15 cellular contexts compared by ENCODE assay signal in genomic region chr1:245234217-245235120, GRCh38.
DNase-seq lines count a peak whose midpoint lies in the region; FAIRE-seq and TF ChIP-seq lines count a peak whose summit lies in the region.
"Had no signal": no experiment of that assay in that cellular context is flagged by ENCODE, and none has a peak within 500 bp of the region (broad histone marks: within the 10 kb centered on the region; RNA-seq: fewer than 3 reads in every experiment).

No MANE protein-coding gene starts in this region.

- no peak overlapping the region for H3K27ac Mint-ChIP-seq in endodermal cell
- no peak overlapping the region for H3K27ac Mint-ChIP-seq in activated T-helper 2 cell treated with anti-CD3 and anti-CD28 coated beads, Interferon-gamma antibody, Interleukin-2, Interleukin-4, amounts not matched to agents 10 μg/mL and 5 μg/mL and 100 μg/mL, durations not matched to agents 14 hours and 24 hours and 36 hours
- H3K27ac Mint-ChIP-seq: activated T-helper 17 cell treated with anti-CD3 and anti-CD28 coated beads, Interleukin-2, amount 50 U/mL, for 72 hours; dendritic cell treated with granulocyte-macrophage colony-stimulating factor and Interleukin-4, amounts not matched to agents 40 ng/mL and 50 ng/mL, for 4 days; natural killer cell treated with Interleukin-12 subunit alpha and Interleukin-12 subunit beta and Interleukin-15 and Interleukin-18, amount 100 ng/mL, for 72 hours had no signal

- peaks cover 8% of the 10 kb centered on the region for H3K36me3 Mint-ChIP-seq in endodermal cell (ENCODE audit: low read depth)
- H3K36me3 Mint-ChIP-seq in activated T-helper 2 cell treated with anti-CD3 and anti-CD28 coated beads, Interferon-gamma antibody, Interleukin-2, Interleukin-4, amounts not matched to agents 10 μg/mL and 5 μg/mL and 100 μg/mL, durations not matched to agents 14 hours and 24 hours and 36 hours (ENCODE audit: low read depth) = no peaks in the 10 kb centered on the region
- H3K36me3 Mint-ChIP-seq: natural killer cell treated with Interleukin-12 subunit alpha and Interleukin-12 subunit beta and Interleukin-15 and Interleukin-18, amount 100 ng/mL, for 72 hours had no signal

- H3K4me1 Mint-ChIP-seq in endodermal cell = peaks cover 11% of the 10 kb centered on the region
- H3K4me1 Mint-ChIP-seq in activated T-helper 2 cell treated with anti-CD3 and anti-CD28 coated beads, Interferon-gamma antibody, Interleukin-2, Interleukin-4, amounts not matched to agents 10 μg/mL and 5 μg/mL and 100 μg/mL, durations not matched to agents 14 hours and 24 hours and 36 hours (ENCODE audit: low read depth) = no peaks in the 10 kb centered on the region
- H3K4me1 Mint-ChIP-seq: activated T-helper 17 cell treated with anti-CD3 and anti-CD28 coated beads, Interleukin-2, amount 50 U/mL, for 72 hours had no signal

- H3K4me1 ChIP-seq in endodermal cell (ENCODE audit: control insufficient read depth, insufficient read depth, low read length) (peaks cover 9% of the 10 kb centered on the region), osteoblast (ENCODE audit: insufficient read depth, low read length) (no peaks in the 10 kb centered on the region), kidney (ENCODE audit: control insufficient read depth in 1 of 2, insufficient read depth in 1 of 2, low read depth in 1 of 2, low read length in 2 of 2) (peaks cover 0 to 2% of the 10 kb centered on the region in 2 donors)
- H3K4me1 ChIP-seq: Caco-2 had no signal

- no peaks in the 10 kb centered on the region for H3K79me2 ChIP-seq in osteoblast (ENCODE audit: insufficient read depth, low read length)

- H3K36me3 ChIP-seq in H7 (replicated peaks; ENCODE audit: control insufficient read depth, insufficient read depth, low read length) (no peaks in the 10 kb centered on the region), endodermal cell (ENCODE audit: control insufficient read depth, insufficient read depth, low read length) (no peaks in the 10 kb centered on the region), osteoblast (ENCODE audit: insufficient read depth, low read length) (no peaks in the 10 kb centered on the region), kidney (ENCODE audit: control insufficient read depth in 1 of 2, insufficient read depth in 2 of 2, low read length in 2 of 2) (no peaks in the 10 kb centered on the region)
- H3K36me3 ChIP-seq: transverse colon had no signal

- H3K9me3 ChIP-seq in endodermal cell (ENCODE audit: control insufficient read depth, low read length) = no peaks in the 10 kb centered on the region
- H3K9me3 ChIP-seq in osteoblast (ENCODE audit: low read depth, low read length) = no peaks in the 10 kb centered on the region
- H3K9me3 ChIP-seq in kidney (ENCODE audit: control insufficient read depth in 1 of 2, low read length in 2 of 2) = no peaks in the 10 kb centered on the region
- H3K9me3 ChIP-seq: Caco-2, transverse colon had no signal

- 28 to 68% methylated on average over 14 to 27 of the region's 27 CpGs for WGBS in endodermal cell (ENCODE audit: insufficient coverage in 1 of 2, insufficient read length in 1 of 2), 2 experiments

- H3K27ac ChIP-seq in endodermal cell (ENCODE audit: low read depth, low read length) (peak overlapping the region; percentile 78), osteoblast (ENCODE audit: low read depth, low read length) (no peak overlapping the region), kidney (ENCODE audit: low read depth in 2 of 2, low read length in 2 of 2) (no peak overlapping the region)
- H3K27ac ChIP-seq: KMS-11, transverse colon, VCaP had no signal

- DNase-seq in H7 (peak; percentile 78), NCI-H345 (lab: John Stamatoyannopoulos, UW) (peak; percentile 59), endodermal cell (peak; percentile 81), osteoblast (ENCODE audit: insufficient read length, low spot score, missing footprints) (peak; percentile 46), NCI-H1105 (lab: John Stamatoyannopoulos, UW) (no peak), kidney (no peak), GOT3 (lab: John Stamatoyannopoulos, UW) (no peak)
- DNase-seq in activated T-helper 2 cell treated with anti-CD3 and anti-CD28 coated beads, Interferon-gamma antibody, Interleukin-2, Interleukin-4, amounts not matched to agents 10 μg/mL and 5 μg/mL and 100 μg/mL, durations not matched to agents 14 hours and 24 hours and 36 hours (ENCODE audit: low spot score) = no peak
- DNase-seq: Caco-2, transverse colon had no signal

- no peak overlapping the region for H2AFZ ChIP-seq in osteoblast (ENCODE audit: low read length)

- H3K9me3 Mint-ChIP-seq in endodermal cell = no peaks in the 10 kb centered on the region
- H3K9me3 Mint-ChIP-seq in activated T-helper 2 cell treated with anti-CD3 and anti-CD28 coated beads, Interferon-gamma antibody, Interleukin-2, Interleukin-4, amounts not matched to agents 10 μg/mL and 5 μg/mL and 100 μg/mL, durations not matched to agents 14 hours and 24 hours and 36 hours = no peaks in the 10 kb centered on the region
- H3K9me3 Mint-ChIP-seq: activated T-helper 17 cell treated with anti-CD3 and anti-CD28 coated beads, Interleukin-2, amount 50 U/mL, for 72 hours; dendritic cell treated with granulocyte-macrophage colony-stimulating factor and Interleukin-4, amounts not matched to agents 40 ng/mL and 50 ng/mL, for 4 days; natural killer cell treated with Interleukin-12 subunit alpha and Interleukin-12 subunit beta and Interleukin-15 and Interleukin-18, amount 100 ng/mL, for 72 hours had no signal

- no peak for FAIRE-seq in kidney (lab: Jason Lieb, UNC)

- no peak overlapping the region for H3K4me2 ChIP-seq in osteoblast (ENCODE audit: insufficient read depth, low read length)
- H3K4me2 ChIP-seq: KMS-11 had no signal

- peaks cover 10% of the 10 kb centered on the region for H3K27me3 Mint-ChIP-seq in endodermal cell (ENCODE audit: insufficient read depth)
- no peaks in the 10 kb centered on the region for H3K27me3 Mint-ChIP-seq in activated T-helper 2 cell treated with anti-CD3 and anti-CD28 coated beads, Interferon-gamma antibody, Interleukin-2, Interleukin-4, amounts not matched to agents 10 μg/mL and 5 μg/mL and 100 μg/mL, durations not matched to agents 14 hours and 24 hours and 36 hours (ENCODE audit: low read depth)

- no peak overlapping the region for H3K4me3 Mint-ChIP-seq in endodermal cell
- H3K4me3 Mint-ChIP-seq in activated T-helper 2 cell treated with anti-CD3 and anti-CD28 coated beads, Interferon-gamma antibody, Interleukin-2, Interleukin-4, amounts not matched to agents 10 μg/mL and 5 μg/mL and 100 μg/mL, durations not matched to agents 14 hours and 24 hours and 36 hours (ENCODE audit: low read depth) = no peak overlapping the region
- H3K4me3 Mint-ChIP-seq: activated T-helper 17 cell treated with anti-CD3 and anti-CD28 coated beads, Interleukin-2, amount 50 U/mL, for 72 hours; dendritic cell treated with granulocyte-macrophage colony-stimulating factor and Interleukin-4, amounts not matched to agents 40 ng/mL and 50 ng/mL, for 4 days; natural killer cell treated with Interleukin-12 subunit alpha and Interleukin-12 subunit beta and Interleukin-15 and Interleukin-18, amount 100 ng/mL, for 72 hours had no signal

- no peak overlapping the region for H3K9ac ChIP-seq in endodermal cell (ENCODE audit: extremely low read depth, low read length, poor library complexity, severe bottlenecking)
- H3K9ac ChIP-seq in kidney (ENCODE audit: low read length in 2 of 2) = no peak overlapping the region
- H3K9ac ChIP-seq: KMS-11 had no signal

- H4K20me1 ChIP-seq in osteoblast (ENCODE audit: insufficient read depth, low read length) = no peaks in the 10 kb centered on the region

- no peak overlapping the region; the same call in 1 of the 2 replicates for H3K4me3 ChIP-seq in H7 (ENCODE audit: insufficient read depth, low read depth, low read length)
- H3K4me3 ChIP-seq in endodermal cell (ENCODE audit: low read length) = no peak overlapping the region
- no peak overlapping the region for H3K4me3 ChIP-seq in osteoblast (ENCODE audit: insufficient read depth, low read length)
- H3K4me3 ChIP-seq in kidney (ENCODE audit: low read length in 2 of 2) = no peak overlapping the region
- H3K4me3 ChIP-seq: transverse colon had no signal

- intact Hi-C loops in activated T-helper 2 cell treated with anti-CD3 and anti-CD28 coated beads, Interferon-gamma antibody, Interleukin-2, Interleukin-4, amounts not matched to agents 10 μg/mL and 5 μg/mL and 100 μg/mL, durations not matched to agents 14 hours and 24 hours and 36 hours (cut with micrococcal nuclease) = no loop called here
- intact Hi-C loops in kidney (cut with DNase I) = no loop called here

- H3K27me3 ChIP-seq in H7 (ENCODE audit: control insufficient read depth, insufficient read depth, low read length) = peaks cover 3% of the 10 kb centered on the region; the same call in 1 of the 2 replicates
- H3K27me3 ChIP-seq in endodermal cell (ENCODE audit: control insufficient read depth, insufficient read depth, low read length, poor library complexity, severe bottlenecking) = no peaks in the 10 kb centered on the region
- H3K27me3 ChIP-seq in osteoblast (ENCODE audit: insufficient read depth, low read length) = no peaks in the 10 kb centered on the region

- TF ChIP-seq CTCF in endodermal cell (conservative IDR thresholded peaks at IDR 0.05) (no peak), osteoblast (IDR thresholded peaks at IDR 0.05; ENCODE audit: extremely low read depth, low read depth, low read length) (no peak), kidney (IDR thresholded peaks at IDR 0.05; ENCODE audit: borderline replicate concordance, extremely low read depth, insufficient read depth) (no peak)

Comparison
In these comparisons a context has a peak if more than half of its experiments do, and no peak if none do; other contexts are left out.
1. DNase-seq: peak in H7 (single experiment), NCI-H345 (single experiment), endodermal cell (single experiment) and osteoblast (single experiment); none in NCI-H1105 (single experiment), activated T-helper 2 cell treated with anti-CD3 and anti-CD28 coated beads, Interferon-gamma antibody, Interleukin-2, Interleukin-4, amounts not matched to agents 10 μg/mL and 5 μg/mL and 100 μg/mL, durations not matched to agents 14 hours and 24 hours and 36 hours (single experiment), kidney (single experiment) and GOT3 (single experiment).